10 cellular contexts compared by ENCODE assay signal in the genomic region with DNA sequence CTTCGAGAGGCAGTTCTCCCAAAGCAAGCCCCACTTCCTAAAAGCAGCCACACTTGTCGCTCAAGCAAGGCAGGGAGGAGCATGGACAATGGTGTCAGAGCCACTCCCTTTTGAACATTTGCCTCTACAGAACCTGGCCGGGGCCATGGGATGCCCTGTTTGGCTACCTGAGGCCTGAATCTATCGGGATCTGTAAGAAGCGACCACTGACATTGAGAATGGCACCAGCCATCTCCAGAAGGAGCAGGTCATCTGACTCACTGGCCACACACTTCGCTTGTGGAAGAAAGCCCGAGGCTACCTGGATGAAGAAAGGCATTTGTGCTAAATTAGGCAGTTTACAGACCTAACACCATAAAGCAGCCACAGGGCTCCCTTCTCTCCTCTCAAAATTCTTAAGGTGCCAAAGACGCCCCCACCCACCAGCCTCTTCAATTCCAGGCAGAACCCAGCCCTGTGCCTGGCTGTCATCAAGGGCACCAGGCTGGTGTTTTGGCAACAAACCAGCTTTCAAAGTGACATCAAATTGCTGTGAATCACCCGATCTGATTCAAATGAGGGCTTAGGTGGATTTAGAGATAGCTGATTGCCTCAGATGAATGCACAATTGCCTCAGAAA.
DNase-seq lines count a peak whose midpoint lies in the region; ATAC-seq and TF ChIP-seq lines count a peak whose summit lies in the region.
"Had no signal": no experiment of that assay in that cellular context is flagged by ENCODE, and none has a peak within 500 bp of the region (broad histone marks: within the 10 kb centered on the region; RNA-seq: fewer than 3 reads in every experiment).

No MANE protein-coding gene starts in this region.

- DNase-seq in NK-92 treated with Interleukin-12 subunit alpha and Interleukin-12 subunit beta, amount 100 ng/mL, for 24 hours (lab: John Stamatoyannopoulos, UW) = peak; percentile 20
- DNase-seq in NK-92 (lab: John Stamatoyannopoulos, UW; ENCODE audit: unreplicated experiment) (no peak), M059J (ENCODE audit: low read depth) (peak; percentile 88), epithelial cell of esophagus (ENCODE audit: low read depth) (peak; percentile 92), midbrain (lab: John Stamatoyannopoulos, UW) (no peak), AG08395 (ENCODE audit: low spot score) (no peak)
- DNase-seq: effector memory CD4-positive, alpha-beta T cell had no signal

- H3K4me3 ChIP-seq in epithelial cell of esophagus (ENCODE audit: low read length) = no peak overlapping the region
- H3K4me3 ChIP-seq in skin epidermis = no peak overlapping the region

- no peak for ATAC-seq in HG03469 (IDR thresholded peaks at IDR 0.05; ENCODE audit: unreplicated experiment)

- no peak for TF ChIP-seq CTCF in epithelial cell of esophagus (IDR thresholded peaks at IDR 0.05; ENCODE audit: insufficient read depth, low read depth, low read length, missing control alignments)

- peak overlapping the region; percentile 30 to 95 (median 76) for H3K27ac ChIP-seq in skin epidermis
- H3K27ac ChIP-seq: C4-2B had no signal

Comparison
In these comparisons a context has a peak if more than half of its experiments do, and no peak if none do; other contexts are left out.
1. DNase-seq: peak in NK-92 treated with Interleukin-12 subunit alpha and Interleukin-12 subunit beta, amount 100 ng/mL, for 24 hours (single experiment), M059J (single experiment) and epithelial cell of esophagus (single experiment); none in NK-92 (single experiment), midbrain (single experiment) and AG08395 (single experiment).